Comparison of ENCODE assay signal across 27 cellular contexts in genomic region chr15:93382196-93382820, GRCh38.
A peak's percentile ranks its signal among the peaks of the same experiment; 100 is the strongest.
DNase-seq lines count a peak whose midpoint lies in the region; ATAC-seq, FAIRE-seq and TF ChIP-seq lines count a peak whose summit lies in the region.
"Had no signal": no experiment of that assay in that cellular context is flagged by ENCODE, and none has a peak within 500 bp of the region (broad histone marks: within the 10 kb centered on the region; RNA-seq: fewer than 3 reads in every experiment).

No MANE protein-coding gene starts in this region.

- H3K36me3 Mint-ChIP-seq in activated naive CD8-positive, alpha-beta T cell treated with anti-CD3 and anti-CD28 coated beads, Interleukin-2, amount 50 U/mL, for 24 hours (ENCODE audit: low read depth), result no peaks in the 10 kb centered on the region
- H3K36me3 Mint-ChIP-seq: activated naive CD8-positive, alpha-beta T cell; CD8-positive, alpha-beta memory T cell; mesothelial cell of epicardium; natural killer cell had no signal

- no peak for FAIRE-seq in pancreas (lab: Jason Lieb, UNC)
- FAIRE-seq: astrocyte had no signal

- no peaks in the 10 kb centered on the region for H3K27me3 ChIP-seq in pancreas
- H3K27me3 ChIP-seq: left lung had no signal

- intact Hi-C loops in pancreas (cut with DNase I), result loop anchor here in 1 of 3 donors (10.0 kb wide), 1 partner anchor 102 kb away; no protein-coding TSS in a partner anchor

- no peaks in the 10 kb centered on the region for H3K36me3 ChIP-seq in pancreas
- H3K36me3 ChIP-seq: HAP-1, left lung, MG63, WERI-Rb-1 had no signal

- peaks cover 31 to 44% (median 32%) of the 10 kb centered on the region in 3 donors for H3K4me1 ChIP-seq in pancreas
- H3K4me1 ChIP-seq: HAP-1, left lung had no signal

- no peaks in the 10 kb centered on the region for H3K4me1 Mint-ChIP-seq in activated naive CD8-positive, alpha-beta T cell treated with anti-CD3 and anti-CD28 coated beads, Interleukin-2, amount 50 U/mL, for 24 hours
- H3K4me1 Mint-ChIP-seq: CD8-positive, alpha-beta memory T cell; natural killer cell; stimulated activated naive CD8-positive, alpha-beta T cell treated with anti-CD3 and anti-CD28 coated beads, Interleukin-15, amount 100 ng/mL, for 72 hours had no signal

- no peaks in the 10 kb centered on the region for H3K9me3 Mint-ChIP-seq in activated naive CD8-positive, alpha-beta T cell treated with anti-CD3 and anti-CD28 coated beads, Interleukin-2, amount 50 U/mL, for 24 hours
- H3K9me3 Mint-ChIP-seq: CD8-positive, alpha-beta memory T cell; mesothelial cell of epicardium; natural killer cell; stimulated activated naive CD8-positive, alpha-beta T cell treated with anti-CD3 and anti-CD28 coated beads, Interleukin-15, amount 100 ng/mL, for 72 hours had no signal

- ATAC-seq in pancreas, result peak; percentile 83 to 92 (median 89)
- no peak for ATAC-seq in activated naive CD8-positive, alpha-beta T cell treated with anti-CD3 and anti-CD28 coated beads, Interleukin-2, amount 50 U/mL, for 24 hours
- ATAC-seq: left lung; natural killer cell; right cardiac atrium; stimulated activated naive CD8-positive, alpha-beta T cell treated with anti-CD3 and anti-CD28 coated beads, Interleukin-15, amount 100 ng/mL, for 72 hours had no signal

- H3K4me3 ChIP-seq in pancreas, result peak overlapping the region in 1 of 4 donors; percentile 6
- H3K4me3 ChIP-seq: dorsolateral prefrontal cortex, HAP-1, left lung, MG63, SK-N-MC had no signal

- no peak overlapping the region for H3K4me3 Mint-ChIP-seq in activated naive CD8-positive, alpha-beta T cell treated with anti-CD3 and anti-CD28 coated beads, Interleukin-2, amount 50 U/mL, for 24 hours
- H3K4me3 Mint-ChIP-seq: activated naive CD8-positive, alpha-beta T cell; CD8-positive, alpha-beta memory T cell; mesothelial cell of epicardium; natural killer cell; stimulated activated naive CD8-positive, alpha-beta T cell treated with anti-CD3 and anti-CD28 coated beads, Interleukin-15, amount 100 ng/mL, for 72 hours had no signal

- TF ChIP-seq CTCF in pancreas (IDR thresholded peaks at IDR 0.05), result no peak

- DNase-seq in DMS 273 (lab: John Stamatoyannopoulos, UW; ENCODE audit: unreplicated experiment) (peak; percentile 1), DMS 273 treated with DMSO at 0.1 percent for 48 hours (lab: John Stamatoyannopoulos, UW) (no peak), NCI-H2029 treated with DMSO at 0.1 percent for 48 hours (lab: John Stamatoyannopoulos, UW) (peak; percentile 41), NCI-H748 treated with DMSO at 0.1 percent for 48 hours (lab: John Stamatoyannopoulos, UW) (peak; percentile 84), pancreas (peak in 4 of 6 donors; percentile 62 to 85 (median 82)), MV-4-11 (lab: John Stamatoyannopoulos, UW) (no peak), pons (ENCODE audit: low spot score) (no peak)
- no peak for DNase-seq in activated naive CD8-positive, alpha-beta T cell treated with anti-CD3 and anti-CD28 coated beads, Interleukin-2, amount 50 U/mL, for 24 hours
- DNase-seq: activated CD4-positive, alpha-beta T cell treated with anti-CD3 and anti-CD28 coated beads, Interleukin-2, amount 50 U/mL, for 1 hour; CD8-positive, alpha-beta memory T cell; dorsolateral prefrontal cortex; head of caudate nucleus; left lung; MG63; natural killer cell; NCI-H2227 treated with DMSO at 0.1 percent for 48 hours; right cardiac atrium; RPMI8226; stimulated activated naive CD8-positive, alpha-beta T cell treated with anti-CD3 and anti-CD28 coated beads, Interleukin-15, amount 100 ng/mL, for 72 hours; trophoblast cell; WERI-Rb-1 had no signal

- peak overlapping the region; percentile 70 to 86 (median 76) for H3K27ac ChIP-seq in pancreas
- H3K27ac ChIP-seq: 22Rv1, dorsolateral prefrontal cortex, left lung, SK-N-MC, WERI-Rb-1 had no signal

- peaks cover 3% of the 10 kb centered on the region for H3K27me3 Mint-ChIP-seq in activated naive CD8-positive, alpha-beta T cell treated with anti-CD3 and anti-CD28 coated beads, Interleukin-2, amount 50 U/mL, for 24 hours
- H3K27me3 Mint-ChIP-seq: activated naive CD8-positive, alpha-beta T cell; stimulated activated naive CD8-positive, alpha-beta T cell treated with anti-CD3 and anti-CD28 coated beads, Interleukin-15, amount 100 ng/mL, for 72 hours had no signal

- H3K27ac Mint-ChIP-seq in activated naive CD8-positive, alpha-beta T cell treated with anti-CD3 and anti-CD28 coated beads, Interleukin-2, amount 50 U/mL, for 24 hours, result no peak overlapping the region
- H3K27ac Mint-ChIP-seq: activated naive CD8-positive, alpha-beta T cell; CD8-positive, alpha-beta memory T cell; mesothelial cell of epicardium; natural killer cell; stimulated activated naive CD8-positive, alpha-beta T cell treated with anti-CD3 and anti-CD28 coated beads, Interleukin-15, amount 100 ng/mL, for 72 hours had no signal

- H3K9me3 ChIP-seq in pancreas, result no peaks in the 10 kb centered on the region
- H3K9me3 ChIP-seq: HAP-1, left lung, MG63 had no signal

- WGBS in pancreas, 2 donors, result 8% methylated on average over 9 of the region's 9 CpGs

Comparison
In these comparisons a context has a peak if more than half of its experiments do, and no peak if none do; other contexts are left out.
1. DNase-seq: peak in DMS 273 (single experiment), NCI-H2029 treated with DMSO at 0.1 percent for 48 hours (single experiment), NCI-H748 treated with DMSO at 0.1 percent for 48 hours (single experiment) and pancreas (4 of 6); none in DMS 273 treated with DMSO at 0.1 percent for 48 hours (single experiment), MV-4-11 (single experiment), pons (single experiment) and activated naive CD8-positive, alpha-beta T cell treated with anti-CD3 and anti-CD28 coated beads, Interleukin-2, amount 50 U/mL, for 24 hours (single experiment).